25 cellular contexts compared by ENCODE assay signal in the genomic region with DNA sequence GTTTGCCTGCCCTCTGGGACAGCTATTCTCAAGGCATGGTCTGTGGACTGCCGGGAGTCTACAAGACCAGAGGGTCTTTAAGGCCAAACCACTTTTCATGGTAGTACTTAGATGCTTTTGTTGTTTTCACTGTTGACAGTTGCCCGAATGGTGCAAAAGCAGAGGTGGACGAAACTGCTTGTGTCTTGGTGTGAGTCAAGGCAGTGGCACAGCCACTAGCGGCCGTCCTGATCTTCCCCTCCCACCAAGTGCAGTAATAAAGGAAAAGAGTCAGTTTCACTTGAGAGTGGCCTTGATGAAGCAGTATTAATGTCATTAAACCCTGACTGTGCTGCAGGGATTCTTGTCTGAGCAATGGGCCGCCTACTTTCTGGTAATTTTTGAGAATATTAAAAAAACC.
"Had no signal": no experiment of that assay in that cellular context is flagged by ENCODE, and none has a peak within 500 bp of the region (broad histone marks: within the 10 kb centered on the region; RNA-seq: fewer than 3 reads in every experiment).

No MANE protein-coding gene starts in this region.

- H3K4me3 Mint-ChIP-seq: activated CD4-positive, alpha-beta T cell treated with anti-CD3 and anti-CD28 coated beads, Interleukin-2, amount 10 ng/mL, durations not matched to agents 7 days and 5 days; activated naive CD8-positive, alpha-beta T cell treated with anti-CD3 and anti-CD28 coated beads, Interleukin-2, amount 10 ng/mL, durations not matched to agents 7 days and 5 days; activated T-cell treated with anti-CD3 and anti-CD28 coated beads, Interleukin-2, amount 50 U/mL, for 4 hours; mesothelial cell of epicardium; nephron; T-helper 17 cell had no signal

- H2AFZ ChIP-seq: hepatocyte had no signal

- H3K9me3 ChIP-seq: esophagus muscularis mucosa, left ventricle myocardium inferior, neutrophil, pancreas, psoas muscle, right atrium auricular region, stomach, transverse colon had no signal

- DNase-seq: activated CD4-positive, alpha-beta T cell treated with anti-CD3 and anti-CD28 coated beads, Interleukin-2, amount 10 ng/mL, durations not matched to agents 7 days and 5 days; activated CD4-positive, CD25-positive, alpha-beta regulatory T cell treated with anti-CD3 and anti-CD28 coated beads, Interleukin-2, amount 50 U/mL, for 72 hours; activated CD8-positive, alpha-beta memory T cell treated with anti-CD3 and anti-CD28 coated beads, Interleukin-2, amount 50 U/mL, for 48 hours; activated effector memory CD4-positive, alpha-beta T cell treated with anti-CD3 and anti-CD28 coated beads, Interleukin-2, amount 50 U/mL, for 16 hours; activated naive CD8-positive, alpha-beta T cell treated with anti-CD3 and anti-CD28 coated beads, Interleukin-2, amount 10 ng/mL, durations not matched to agents 7 days and 5 days; activated T-cell treated with anti-CD3 and anti-CD28 coated beads, Interleukin-2, amount 50 U/mL, for 4 hours; amygdala; cerebellar nuclear complex; glutamatergic neuron; left ventricle myocardium inferior; pancreas; psoas muscle; stimulated activated CD4-positive, alpha-beta T cell treated with anti-CD3 and anti-CD28 coated beads, Interleukin-4, amount 100 ng/mL, for 24 hours; stomach; SW 1271; T-helper 17 cell; transverse colon; WERI-Rb-1 had no signal

- H3K27me3 ChIP-seq: esophagus muscularis mucosa, hepatocyte, pancreas, right atrium auricular region, stomach, transverse colon had no signal

- H3K4me2 ChIP-seq: hepatocyte had no signal

- H3K36me3 Mint-ChIP-seq: mesothelial cell of epicardium had no signal

- H3K4me1 ChIP-seq: left ventricle myocardium inferior, psoas muscle, right atrium auricular region had no signal

- H3K9me3 Mint-ChIP-seq: activated T-cell treated with anti-CD3 and anti-CD28 coated beads, Interleukin-2, amount 50 U/mL, for 4 hours; mesothelial cell of epicardium; nephron had no signal

- H3K36me3 ChIP-seq: esophagus muscularis mucosa, left ventricle myocardium inferior, neutrophil, pancreas, right atrium auricular region, stomach, transverse colon, WERI-Rb-1 had no signal

- H3K27me3 Mint-ChIP-seq: activated CD4-positive, alpha-beta T cell treated with anti-CD3 and anti-CD28 coated beads, Interleukin-2, amount 10 ng/mL, durations not matched to agents 7 days and 5 days; activated naive CD8-positive, alpha-beta T cell treated with anti-CD3 and anti-CD28 coated beads, Interleukin-2, amount 10 ng/mL, durations not matched to agents 7 days and 5 days; T-helper 17 cell had no signal

- ATAC-seq: pancreas, psoas muscle, T-helper 17 cell had no signal

- H3K4me3 ChIP-seq: coronary artery, esophagus muscularis mucosa, hepatocyte, left ventricle myocardium inferior, pancreas, psoas muscle, right atrium auricular region, stomach, transverse colon had no signal

- H3K27ac Mint-ChIP-seq: activated CD4-positive, alpha-beta T cell treated with anti-CD3 and anti-CD28 coated beads, Interleukin-2, amount 10 ng/mL, durations not matched to agents 7 days and 5 days; activated naive CD8-positive, alpha-beta T cell treated with anti-CD3 and anti-CD28 coated beads, Interleukin-2, amount 10 ng/mL, durations not matched to agents 7 days and 5 days; mesothelial cell of epicardium; nephron; T-helper 17 cell had no signal

- H3K27ac ChIP-seq: coronary artery, esophagus muscularis mucosa, hepatocyte, left ventricle myocardium inferior, neutrophil, pancreas, psoas muscle, right atrium auricular region, stomach, transverse colon, WERI-Rb-1 had no signal
